Comparison of ENCODE assay signal across 23 cellular contexts in the genomic region with DNA sequence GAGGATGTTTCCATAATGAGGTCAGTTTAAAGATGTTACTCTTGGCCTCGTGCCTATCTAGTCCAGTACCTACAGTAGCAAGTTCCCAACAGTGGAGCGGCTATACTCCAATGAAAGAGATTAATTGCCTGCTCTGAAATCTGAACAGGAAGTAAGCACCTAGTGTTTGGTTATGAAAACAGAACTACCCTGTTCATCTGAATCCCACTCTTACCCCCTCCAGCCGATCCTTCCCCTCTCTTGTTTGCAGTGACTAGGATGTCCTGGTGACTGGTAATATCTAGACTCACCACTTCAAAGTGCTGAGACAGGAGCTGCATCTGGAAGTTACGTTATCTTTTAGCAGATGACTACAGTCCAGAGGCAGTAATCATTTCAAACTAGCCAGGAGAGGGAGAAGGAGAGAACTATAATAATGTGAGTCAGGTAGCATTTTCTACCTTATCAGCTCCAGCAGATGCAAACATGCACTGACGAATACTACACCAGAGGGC.
DNase-seq lines count a peak whose midpoint lies in the region; ATAC-seq, FAIRE-seq and TF ChIP-seq lines count a peak whose summit lies in the region.
"Had no signal": no experiment of that assay in that cellular context is flagged by ENCODE, and none has a peak within 500 bp of the region (broad histone marks: within the 10 kb centered on the region; RNA-seq: fewer than 3 reads in every experiment).

No MANE protein-coding gene starts in this region.

- no peaks in the 10 kb centered on the region for H3K27me3 Mint-ChIP-seq in mesothelial cell of epicardium (ENCODE audit: low read depth)
- H3K27me3 Mint-ChIP-seq: activated CD8-positive, alpha-beta memory T cell treated with anti-CD3 and anti-CD28 coated beads, Interleukin-2, amount 10 ng/mL, durations not matched to agents 7 days and 5 days had no signal

- no peaks in the 10 kb centered on the region for H3K36me3 ChIP-seq in bronchial epithelial cell (ENCODE audit: control insufficient read depth, insufficient read depth, low read length)
- H3K36me3 ChIP-seq: HAP-1, prostate gland had no signal

- no peak overlapping the region for H3K4me3 Mint-ChIP-seq in mesothelial cell of epicardium
- H3K4me3 Mint-ChIP-seq: activated CD8-positive, alpha-beta memory T cell treated with anti-CD3 and anti-CD28 coated beads, Interleukin-2, amount 10 ng/mL, durations not matched to agents 7 days and 5 days; brain had no signal

- ATAC-seq in SK-N-SH treated with all-trans-retinoic acid at 6 μM for 48 hours (no peak), HG02938 (IDR thresholded peaks at IDR 0.05; ENCODE audit: unreplicated experiment) (no peak)
- ATAC-seq: activated CD8-positive, alpha-beta memory T cell treated with anti-CD3 and anti-CD28 coated beads, Interleukin-2, amount 10 ng/mL, durations not matched to agents 7 days and 5 days had no signal

- peak overlapping the region; percentile 18 for H3K27ac Mint-ChIP-seq in mesothelial cell of epicardium
- H3K27ac Mint-ChIP-seq: activated CD8-positive, alpha-beta memory T cell treated with anti-CD3 and anti-CD28 coated beads, Interleukin-2, amount 10 ng/mL, durations not matched to agents 7 days and 5 days; brain had no signal

- no peak overlapping the region for H3K4me3 ChIP-seq in bronchial epithelial cell (ENCODE audit: low read depth, low read length)
- H3K4me3 ChIP-seq: HAP-1, prostate gland, SK-N-MC had no signal

- H3K9me3 Mint-ChIP-seq in mesothelial cell of epicardium: peaks cover 6% of the 10 kb centered on the region

- no peak for DNase-seq in HTR-8/SVneo (ENCODE audit: insufficient read length, low spot score)
- peak; percentile 38 for DNase-seq in bronchial epithelial cell (ENCODE audit: low read depth)
- DNase-seq in mesothelial cell of epicardium (ENCODE audit: low spot score in 2 of 2, unreplicated experiment in 2 of 2): no peak
- no peak for DNase-seq in NCI-H2196 treated with DMSO at 0.1 percent for 48 hours (lab: John Stamatoyannopoulos, UW; ENCODE audit: unreplicated experiment)
- DNase-seq in middle frontal gyrus (ENCODE audit: extremely low spot score, low spot score): no peak
- no peak for DNase-seq in cerebellar cortex (ENCODE audit: low spot score)
- DNase-seq: activated CD8-positive, alpha-beta memory T cell treated with anti-CD3 and anti-CD28 coated beads, Interleukin-2, amount 10 ng/mL, durations not matched to agents 7 days and 5 days; activated T-cell treated with anti-CD3 and anti-CD28 coated beads, Interleukin-2, amount 50 U/mL, for 48 hours; DND-41; head of caudate nucleus; mammary epithelial cell; NCI-H1694; NCI-H2171 treated with DMSO at 0.1 percent for 48 hours; NCI-H69; stimulated activated naive CD4-positive, alpha-beta T cell; T-helper 2 cell had no signal

- peak; percentile 46 for FAIRE-seq in HTR-8/SVneo (lab: Jason Lieb, UNC)
- no peak for FAIRE-seq in bronchial epithelial cell (lab: Jason Lieb, UNC)
- FAIRE-seq: GM18507 had no signal

- H3K36me3 Mint-ChIP-seq in mesothelial cell of epicardium: no peaks in the 10 kb centered on the region
- H3K36me3 Mint-ChIP-seq: activated CD8-positive, alpha-beta memory T cell treated with anti-CD3 and anti-CD28 coated beads, Interleukin-2, amount 10 ng/mL, durations not matched to agents 7 days and 5 days; brain had no signal

- H3K4me1 Mint-ChIP-seq in mesothelial cell of epicardium: peaks cover 19% of the 10 kb centered on the region
- H3K4me1 Mint-ChIP-seq: activated CD8-positive, alpha-beta memory T cell treated with anti-CD3 and anti-CD28 coated beads, Interleukin-2, amount 10 ng/mL, durations not matched to agents 7 days and 5 days; brain had no signal

- TF ChIP-seq CTCF in bronchial epithelial cell (IDR thresholded peaks at IDR 0.05; ENCODE audit: insufficient read depth, low read length, severe bottlenecking) (no peak), mesothelial cell of epicardium (IDR thresholded peaks at IDR 0.05; ENCODE audit: unreplicated experiment) (no peak)

- no peaks in the 10 kb centered on the region for H3K27me3 ChIP-seq in bronchial epithelial cell (ENCODE audit: control insufficient read depth, insufficient read depth, low read length)

TF ChIP-seq in SK-N-SH treated with all-trans-retinoic acid at 6 μM for 48 hours, 23 proteins besides CTCF, POLR2A, EP300 and RAD21:
- TF ChIP-seq GLIS3 (CRISPR knock-in tag; IDR thresholded peaks at IDR 0.05) (no peak), ISL1 (CRISPR knock-in tag; IDR thresholded peaks at IDR 0.05) (peak; percentile 77)
- TF ChIP-seq, protein P1, sequence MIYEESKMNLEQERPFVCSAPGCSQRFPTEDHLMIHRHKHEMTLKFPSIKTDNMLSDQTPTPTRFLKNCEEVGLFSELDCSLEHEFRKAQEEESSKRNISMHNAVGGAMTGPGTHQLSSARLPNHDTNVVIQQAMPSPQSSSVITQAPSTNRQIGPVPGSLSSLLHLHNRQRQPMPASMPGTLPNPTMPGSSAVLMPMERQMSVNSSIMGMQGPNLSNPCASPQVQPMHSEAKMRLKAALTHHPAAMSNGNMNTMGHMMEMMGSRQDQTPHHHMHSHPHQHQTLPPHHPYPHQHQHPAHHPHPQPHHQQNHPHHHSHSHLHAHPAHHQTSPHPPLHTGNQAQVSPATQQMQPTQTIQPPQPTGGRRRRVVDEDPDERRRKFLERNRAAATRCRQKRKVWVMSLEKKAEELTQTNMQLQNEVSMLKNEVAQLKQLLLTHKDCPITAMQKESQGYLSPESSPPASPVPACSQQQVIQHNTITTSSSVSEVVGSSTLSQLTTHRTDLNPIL (CRISPR knock-in tag; IDR thresholded peaks at IDR 0.05; ENCODE audit: low read depth): peak; percentile 70; the same call in 1 of the 2 replicates
